Comparison of ENCODE assay signal across 30 cellular contexts in genomic region chr5:42515504-42515903, GRCh38.
"Had no signal": no experiment of that assay in that cellular context is flagged by ENCODE, and none has a peak within 500 bp of the region (broad histone marks: within the 10 kb centered on the region; RNA-seq: fewer than 3 reads in every experiment).

No MANE protein-coding gene starts in this region.

- H3K36me3 ChIP-seq: Peyer's patch, SJSA1 had no signal

- H3K4me1 ChIP-seq: Peyer's patch, SJSA1 had no signal

- H3K27ac Mint-ChIP-seq: activated CD4-positive, alpha-beta T cell treated with anti-CD3 and anti-CD28 coated beads, Interleukin-2, amount 10 ng/mL, durations not matched to agents 24 days and 14 days; activated CD8-positive, alpha-beta memory T cell treated with anti-CD3 and anti-CD28 coated beads, Interleukin-2, amount 10 ng/mL, durations not matched to agents 7 days and 5 days; activated naive CD4-positive, alpha-beta T cell treated with anti-CD3 and anti-CD28 coated beads, Interleukin-2, amount 10 ng/mL, durations not matched to agents 7 days and 5 days; activated naive CD8-positive, alpha-beta T cell; activated naive CD8-positive, alpha-beta T cell treated with anti-CD3 and anti-CD28 coated beads, Interleukin-2, amount 50 U/mL, for 24 hours had no signal

- H3K9me3 Mint-ChIP-seq: activated CD4-positive, alpha-beta T cell treated with anti-CD3 and anti-CD28 coated beads, Interleukin-2, amount 10 ng/mL, durations not matched to agents 24 days and 14 days; activated naive CD4-positive, alpha-beta T cell treated with anti-CD3 and anti-CD28 coated beads, Interleukin-2, amount 10 ng/mL, durations not matched to agents 7 days and 5 days; activated naive CD8-positive, alpha-beta T cell treated with anti-CD3 and anti-CD28 coated beads, Interleukin-2, amount 50 U/mL, for 24 hours; brain had no signal

- H3K27ac ChIP-seq: KMS-11, Peyer's patch, SJSA1 had no signal

- H3K4me1 Mint-ChIP-seq: activated CD4-positive, alpha-beta T cell treated with anti-CD3 and anti-CD28 coated beads, Interleukin-2, amount 10 ng/mL, durations not matched to agents 24 days and 14 days; activated CD8-positive, alpha-beta memory T cell treated with anti-CD3 and anti-CD28 coated beads, Interleukin-2, amount 10 ng/mL, durations not matched to agents 7 days and 5 days; activated naive CD4-positive, alpha-beta T cell treated with anti-CD3 and anti-CD28 coated beads, Interleukin-2, amount 10 ng/mL, durations not matched to agents 7 days and 5 days; activated naive CD8-positive, alpha-beta T cell treated with anti-CD3 and anti-CD28 coated beads, Interleukin-2, amount 50 U/mL, for 24 hours had no signal

- H3K4me3 Mint-ChIP-seq: activated CD4-positive, alpha-beta T cell treated with anti-CD3 and anti-CD28 coated beads, Interleukin-2, amount 10 ng/mL, durations not matched to agents 24 days and 14 days; activated CD8-positive, alpha-beta memory T cell treated with anti-CD3 and anti-CD28 coated beads, Interleukin-2, amount 10 ng/mL, durations not matched to agents 7 days and 5 days; activated naive CD4-positive, alpha-beta T cell treated with anti-CD3 and anti-CD28 coated beads, Interleukin-2, amount 10 ng/mL, durations not matched to agents 7 days and 5 days; activated naive CD8-positive, alpha-beta T cell; activated naive CD8-positive, alpha-beta T cell treated with anti-CD3 and anti-CD28 coated beads, Interleukin-2, amount 50 U/mL, for 24 hours; brain had no signal

- H3K4me3 ChIP-seq: Peyer's patch, SJSA1 had no signal

- ATAC-seq: activated CD8-positive, alpha-beta memory T cell treated with anti-CD3 and anti-CD28 coated beads, Interleukin-2, amount 10 ng/mL, durations not matched to agents 7 days and 5 days; activated naive CD8-positive, alpha-beta T cell treated with anti-CD3 and anti-CD28 coated beads, Interleukin-2, amount 50 U/mL, for 24 hours had no signal

- H3K36me3 Mint-ChIP-seq: activated CD8-positive, alpha-beta memory T cell treated with anti-CD3 and anti-CD28 coated beads, Interleukin-2, amount 10 ng/mL, durations not matched to agents 7 days and 5 days; activated naive CD4-positive, alpha-beta T cell treated with anti-CD3 and anti-CD28 coated beads, Interleukin-2, amount 10 ng/mL, durations not matched to agents 7 days and 5 days; activated naive CD8-positive, alpha-beta T cell; brain had no signal

- H3K9me3 ChIP-seq: Peyer's patch, SJSA1, SK-N-SH had no signal

- DNase-seq: activated CD4-positive, alpha-beta T cell treated with anti-CD3 and anti-CD28 coated beads, Interleukin-2, amount 10 ng/mL, durations not matched to agents 24 days and 14 days; activated CD4-positive, alpha-beta T cell treated with anti-CD3 and anti-CD28 coated beads, Interleukin-2, amount 50 U/mL, for 48 hours; activated CD8-positive, alpha-beta memory T cell treated with anti-CD3 and anti-CD28 coated beads for 24 hours; activated CD8-positive, alpha-beta memory T cell treated with anti-CD3 and anti-CD28 coated beads, Interleukin-2, amount 10 ng/mL, durations not matched to agents 7 days and 5 days; activated CD8-positive, alpha-beta memory T cell treated with anti-CD3 and anti-CD28 coated beads, Interleukin-2, amount 50 U/mL, for 48 hours; activated effector memory CD4-positive, alpha-beta T cell treated with Interleukin-2 at 50 U/mL for 16 hours; activated naive CD4-positive, alpha-beta T cell treated with anti-CD3 and anti-CD28 coated beads, Interleukin-2, amount 10 ng/mL, durations not matched to agents 7 days and 5 days; activated naive CD8-positive, alpha-beta T cell treated with anti-CD3 and anti-CD28 coated beads, Interleukin-2, amount 50 U/mL, for 24 hours; activated T-cell treated with anti-CD3 and anti-CD28 coated beads, Interleukin-2, amount 50 U/mL, for 48 hours; anterior cingulate cortex; MV-4-11; NCI-H1092; NCI-H146; NCI-H187; NCI-H2029 treated with DMSO at 0.1 percent for 48 hours; NCI-H2107; NCI-H2171; NCI-H510A; NCI-H748 treated with DMSO at 0.1 percent for 48 hours; NK-92 treated with Interleukin-12 subunit alpha and Interleukin-12 subunit beta, amount 100 ng/mL, for 24 hours; Peyer's patch; SHP77 treated with DMSO at 0.1 percent for 48 hours; SK-N-SH; SW 1271; T-helper 1 cell; T1000 had no signal
